ENCODE assay signal across 25 cellular contexts in genomic region chr12:120363274-120363855, GRCh38. TPM values are rescaled to one million over a fixed set of nuclear protein-coding genes. Genes with fewer than 3 reads are reported as not detected.
DNase-seq lines count a peak whose midpoint lies in the region; TF ChIP-seq lines count a peak whose summit lies in the region.
"Had no signal": no experiment of that assay in that cellular context is flagged by ENCODE, and none has a peak within 500 bp of the region (broad histone marks: within the 10 kb centered on the region; RNA-seq: fewer than 3 reads in every experiment).

No MANE protein-coding gene starts in this region.

- H3K4me3 Mint-ChIP-seq in glutamatergic neuron (ENCODE audit: unreplicated experiment), result peak overlapping the region; percentile 90
- H3K4me3 Mint-ChIP-seq: activated CD4-positive, alpha-beta memory T cell treated with anti-CD3 and anti-CD28 coated beads for 36 hours; activated naive CD4-positive, alpha-beta T cell treated with anti-CD3 and anti-CD28 coated beads for 36 hours; activated T-cell treated with anti-CD3 and anti-CD28 coated beads, Interleukin-2, amount 50 U/mL, for 24 hours; B cell; naive B cell; stimulated activated naive CD8-positive, alpha-beta T cell treated with anti-CD3 and anti-CD28 coated beads, Interleukin-15, Interleukin-2, amounts not matched to agents 100 ng/mL and 50 ng/mL, for 24 hours; T-helper 1 cell treated with Interleukin-12 subunit alpha and Interleukin-12 subunit beta and Interleukin-4 antibody, amounts not matched to agents 30 μg/mL and 1 μg/mL, for 36 hours had no signal

- H3K4me1 Mint-ChIP-seq in glutamatergic neuron (ENCODE audit: low read depth, unreplicated experiment), result peaks cover 66% of the 10 kb centered on the region

- DNase-seq in NCI-H748 (lab: John Stamatoyannopoulos, UW; ENCODE audit: unreplicated experiment) (peak; percentile 17), NCI-H748 treated with DMSO at 0.1 percent for 48 hours (lab: John Stamatoyannopoulos, UW) (no peak), NCI-H82 treated with DMSO at 0.1 percent for 48 hours (lab: John Stamatoyannopoulos, UW; ENCODE audit: unreplicated experiment) (peak; percentile 98), glutamatergic neuron (peak; percentile 52), RKO (ENCODE audit: low spot score) (no peak), SKM-1 treated with dmso at 0.1 percent for 144 hours (lab: John Stamatoyannopoulos, UW; ENCODE audit: unreplicated experiment) (no peak), HEK293T (ENCODE audit: extremely low spot score) (no peak)
- DNase-seq: 8988T; activated CD4-positive, alpha-beta memory T cell treated with anti-CD3 and anti-CD28 coated beads for 36 hours; activated naive CD4-positive, alpha-beta T cell treated with anti-CD3 and anti-CD28 coated beads for 36 hours; activated T-cell treated with anti-CD3 and anti-CD28 coated beads, Interleukin-2, amount 50 U/mL, for 24 hours; GDM1; HCEC 1CT; MG63; naive B cell; NCI-H446 treated with DMSO at 0.1 percent for 48 hours had no signal

- POLR2A ChIA-PET in HEK293T (lab: Yijun Ruan, JAX), result interaction anchor here (0.7 to 1.4 kb wide), 3 partner anchors 46 to 315 kb away, joined by 3 to 4 read pairs (median 3); no protein-coding TSS in a partner anchor

- H3K36me3 Mint-ChIP-seq in glutamatergic neuron (ENCODE audit: unreplicated experiment), result peaks cover under 1% of the 10 kb centered on the region
- H3K36me3 Mint-ChIP-seq: activated CD4-positive, alpha-beta memory T cell treated with anti-CD3 and anti-CD28 coated beads for 36 hours; naive B cell had no signal

- CTCF ChIA-PET in HEK293T (lab: Yijun Ruan, JAX), result no interaction called here

- TF ChIP-seq CTCF in glutamatergic neuron (IDR thresholded peaks at IDR 0.05; ENCODE audit: partially characterized antibody, unreplicated experiment), result no peak

- H3K27me3 Mint-ChIP-seq in glutamatergic neuron (ENCODE audit: unreplicated experiment), result peaks cover 40% of the 10 kb centered on the region

- peak overlapping the region; percentile 100 for H3K27ac Mint-ChIP-seq in glutamatergic neuron (ENCODE audit: unreplicated experiment)
- H3K27ac Mint-ChIP-seq: activated CD4-positive, alpha-beta memory T cell treated with anti-CD3 and anti-CD28 coated beads for 36 hours; activated naive CD4-positive, alpha-beta T cell treated with anti-CD3 and anti-CD28 coated beads for 36 hours; activated T-cell treated with anti-CD3 and anti-CD28 coated beads, Interleukin-2, amount 50 U/mL, for 24 hours; B cell; stimulated activated naive CD8-positive, alpha-beta T cell treated with anti-CD3 and anti-CD28 coated beads, Interleukin-15, Interleukin-2, amounts not matched to agents 100 ng/mL and 50 ng/mL, for 24 hours; T-helper 1 cell treated with Interleukin-12 subunit alpha and Interleukin-12 subunit beta and Interleukin-4 antibody, amounts not matched to agents 30 μg/mL and 1 μg/mL, for 36 hours had no signal

- peak overlapping the region; percentile 74 for H3K27ac ChIP-seq in temporal lobe (ENCODE audit: low read depth, low read length)
- H3K27ac ChIP-seq: ascending aorta, skin epidermis, VCaP had no signal

- peaks cover 36% of the 10 kb centered on the region for H3K9me3 Mint-ChIP-seq in glutamatergic neuron (ENCODE audit: unreplicated experiment)
- H3K9me3 Mint-ChIP-seq: activated CD4-positive, alpha-beta memory T cell treated with anti-CD3 and anti-CD28 coated beads for 36 hours; activated naive CD4-positive, alpha-beta T cell treated with anti-CD3 and anti-CD28 coated beads for 36 hours; activated T-cell treated with anti-CD3 and anti-CD28 coated beads, Interleukin-2, amount 50 U/mL, for 24 hours; stimulated activated naive CD8-positive, alpha-beta T cell treated with anti-CD3 and anti-CD28 coated beads, Interleukin-15, Interleukin-2, amounts not matched to agents 100 ng/mL and 50 ng/mL, for 24 hours; T-helper 1 cell treated with Interleukin-12 subunit alpha and Interleukin-12 subunit beta and Interleukin-4 antibody, amounts not matched to agents 30 μg/mL and 1 μg/mL, for 36 hours had no signal

TF ChIP-seq in HEK293T, 16 proteins besides CTCF, POLR2A, EP300 and RAD21:
- TF ChIP-seq FOXA1 (IDR thresholded peaks at IDR 0.05) (no peak), CTBP1 (IDR thresholded peaks at IDR 0.05; ENCODE audit: borderline replicate concordance) (no peak), ELF4 (IDR thresholded peaks at IDR 0.05) (no peak), LEF1 (IDR thresholded peaks at IDR 0.05; ENCODE audit: borderline replicate concordance) (no peak), HDGF (IDR thresholded peaks at IDR 0.05; ENCODE audit: borderline replicate concordance) (no peak), BHLHE40 (IDR thresholded peaks at IDR 0.05; ENCODE audit: borderline replicate concordance) (no peak), NFRKB (IDR thresholded peaks at IDR 0.05) (no peak), PKNOX1 (IDR thresholded peaks at IDR 0.05) (no peak), TARDBP (IDR thresholded peaks at IDR 0.05) (no peak), SUZ12 (IDR thresholded peaks at IDR 0.05) (no peak)

RNA-seq across cellular contexts. Expression of gene MSI1, which starts 5.6 kb away (rescaled TPM):
- 229 TPM for total RNA-seq in glutamatergic neuron (ENCODE audit: unreplicated experiment)
- 8.9 TPM for total RNA-seq in temporal lobe
- total RNA-seq: B cell, lung microvascular endothelial cell had no signal

RNA-seq across cellular contexts. Expression of gene PLA2G1B, which starts 35.8 kb away (rescaled TPM):
- total RNA-seq in glutamatergic neuron (ENCODE audit: unreplicated experiment) (not detected), temporal lobe (1.2 TPM)
- total RNA-seq: activated CD4-positive, alpha-beta memory T cell treated with anti-CD3 and anti-CD28 coated beads for 36 hours; activated naive CD4-positive, alpha-beta T cell treated with anti-CD3 and anti-CD28 coated beads for 36 hours; ascending aorta; B cell; lung microvascular endothelial cell; ureter had no signal

Comparison
In these comparisons a context has a peak if more than half of its experiments do, and no peak if none do; other contexts are left out.
1. DNase-seq: peak in NCI-H748 (single experiment), NCI-H82 treated with DMSO at 0.1 percent for 48 hours (single experiment) and glutamatergic neuron (single experiment); none in NCI-H748 treated with DMSO at 0.1 percent for 48 hours (single experiment), RKO (single experiment), SKM-1 treated with dmso at 0.1 percent for 144 hours (single experiment) and HEK293T (single experiment).
2. RNA of gene MSI1, which starts 5.6 kb away (total RNA-seq): 229 TPM in glutamatergic neuron (single experiment); 8.9 TPM in temporal lobe (single experiment); every median in the first group is over 10 times any median in the second.